Comparison of ENCODE assay signal across 13 cellular contexts in genomic region chr16:53478965-53479364, GRCh38. TPM values are rescaled to one million over a fixed set of nuclear protein-coding genes. Genes with fewer than 3 reads are reported as not detected.
DNase-seq lines count a peak whose midpoint lies in the region; ATAC-seq and TF ChIP-seq lines count a peak whose summit lies in the region.
"Had no signal": no experiment of that assay in that cellular context is flagged by ENCODE, and none has a peak within 500 bp of the region (broad histone marks: within the 10 kb centered on the region; RNA-seq: fewer than 3 reads in every experiment).

No MANE protein-coding gene starts in this region.

- H3K9me3 ChIP-seq in CD4-positive, alpha-beta memory T cell (ENCODE audit: control insufficient read depth in 1 of 2, low read length in 2 of 2): no peaks in the 10 kb centered on the region
- H3K9me3 ChIP-seq in T-helper 17 cell (ENCODE audit: control insufficient read depth, low read length, poor library complexity, severe bottlenecking) (no peaks in the 10 kb centered on the region), neutrophil (no peaks in the 10 kb centered on the region)

- CTCF ChIA-PET in activated naive CD4-positive, alpha-beta T cell treated with anti-CD3 and anti-CD28 coated beads, Interleukin-2, amount 10 ng/mL, durations not matched to agents 7 days and 5 days (lab: Charles Lee): no interaction called here
- CTCF ChIA-PET in CD4-positive, alpha-beta memory T cell (lab: Charles Lee; ENCODE audit: partially characterized antibody): no interaction called here

- no peak for DNase-seq in activated naive CD4-positive, alpha-beta T cell treated with anti-CD3 and anti-CD28 coated beads, Interleukin-2, amount 10 ng/mL, durations not matched to agents 7 days and 5 days
- no peak for DNase-seq in activated naive CD4-positive, alpha-beta T cell (lab: John Stamatoyannopoulos, UW)
- no peak for DNase-seq in CD4-positive, alpha-beta memory T cell
- no peak for DNase-seq in T-helper 17 cell
- DNase-seq in stimulated activated CD8-positive, alpha-beta memory T cell treated with anti-CD3 and anti-CD28 coated beads, Interleukin-4, amount 100 ng/mL, for 48 hours: no peak
- DNase-seq: C1 segment of cervical spinal cord, DMS 273 treated with DMSO at 0.1 percent for 48 hours, H7 had no signal

- POLR2A ChIA-PET in CD4-positive, alpha-beta memory T cell (lab: Charles Lee; ENCODE audit: partially characterized antibody): interaction anchor here (0.8 to 3.1 kb wide), 4 partner anchors 21 to 43 kb away, joined by 3 to 19 read pairs (median 9); partner anchors contain the start of genes AKTIP and RBL2

- no peak overlapping the region for H3K4me3 ChIP-seq in CD4-positive, alpha-beta memory T cell (ENCODE audit: low read length in 2 of 2)
- no peak overlapping the region for H3K4me3 ChIP-seq in neutrophil (ENCODE audit: low read depth in 1 of 2, low read length in 1 of 2)
- H3K4me3 ChIP-seq: GM12878, GM23338 had no signal

- peak overlapping the region; percentile 8 for H3K27ac Mint-ChIP-seq in activated naive CD4-positive, alpha-beta T cell treated with anti-CD3 and anti-CD28 coated beads, Interleukin-2, amount 10 ng/mL, durations not matched to agents 7 days and 5 days
- H3K27ac Mint-ChIP-seq in CD4-positive, alpha-beta memory T cell: peak overlapping the region in 4 of 7 donors; percentile 53 to 83 (median 67)
- H3K27ac Mint-ChIP-seq in T-helper 17 cell: peak overlapping the region; percentile 80
- H3K27ac Mint-ChIP-seq: B cell, GM23338 had no signal

- no peak overlapping the region for H3K27ac ChIP-seq in CD4-positive, alpha-beta memory T cell (ENCODE audit: low read depth, low read length)
- H3K27ac ChIP-seq in neutrophil: peak overlapping the region; percentile 95

- no peak for TF ChIP-seq CTCF in neutrophil (IDR thresholded peaks at IDR 0.05)

- H3K27me3 Mint-ChIP-seq in activated naive CD4-positive, alpha-beta T cell treated with anti-CD3 and anti-CD28 coated beads, Interleukin-2, amount 10 ng/mL, durations not matched to agents 7 days and 5 days: no peaks in the 10 kb centered on the region
- H3K27me3 Mint-ChIP-seq in CD4-positive, alpha-beta memory T cell: no peaks in the 10 kb centered on the region
- H3K27me3 Mint-ChIP-seq in T-helper 17 cell: no peaks in the 10 kb centered on the region
- H3K27me3 Mint-ChIP-seq: B cell had no signal

- no peak overlapping the region for H3K4me3 Mint-ChIP-seq in activated naive CD4-positive, alpha-beta T cell treated with anti-CD3 and anti-CD28 coated beads, Interleukin-2, amount 10 ng/mL, durations not matched to agents 7 days and 5 days
- H3K4me3 Mint-ChIP-seq in CD4-positive, alpha-beta memory T cell: no peak overlapping the region
- H3K4me3 Mint-ChIP-seq in T-helper 17 cell: no peak overlapping the region
- H3K4me3 Mint-ChIP-seq: B cell, GM23338 had no signal

- peaks cover 4% of the 10 kb centered on the region for H3K9me3 Mint-ChIP-seq in activated naive CD4-positive, alpha-beta T cell treated with anti-CD3 and anti-CD28 coated beads, Interleukin-2, amount 10 ng/mL, durations not matched to agents 7 days and 5 days
- peaks cover 0 to 12% (median 2%) of the 10 kb centered on the region in 8 donors for H3K9me3 Mint-ChIP-seq in CD4-positive, alpha-beta memory T cell
- H3K9me3 Mint-ChIP-seq: GM23338 had no signal

- intact Hi-C loops in CD4-positive, alpha-beta memory T cell (cut with micrococcal nuclease): no loop called here

- no peaks in the 10 kb centered on the region for H3K27me3 ChIP-seq in CD4-positive, alpha-beta memory T cell (ENCODE audit: insufficient read depth, low read length)
- H3K27me3 ChIP-seq in neutrophil: no peaks in the 10 kb centered on the region

- H3K4me1 ChIP-seq in CD4-positive, alpha-beta memory T cell (ENCODE audit: insufficient read depth, low read length): peaks cover 31% of the 10 kb centered on the region
- H3K4me1 ChIP-seq in neutrophil (ENCODE audit: control insufficient read depth in 1 of 2, insufficient read depth in 1 of 2, low read depth in 1 of 2, low read length in 1 of 2): peaks cover 48 to 54% of the 10 kb centered on the region in 2 experiments

- peaks cover 64% of the 10 kb centered on the region for H3K36me3 ChIP-seq in CD4-positive, alpha-beta memory T cell (ENCODE audit: insufficient read depth, low read length)
- peaks cover 43% of the 10 kb centered on the region for H3K36me3 ChIP-seq in neutrophil

- H3K36me3 Mint-ChIP-seq in activated naive CD4-positive, alpha-beta T cell treated with anti-CD3 and anti-CD28 coated beads, Interleukin-2, amount 10 ng/mL, durations not matched to agents 7 days and 5 days: peaks cover 91% of the 10 kb centered on the region
- H3K36me3 Mint-ChIP-seq in CD4-positive, alpha-beta memory T cell: peaks cover 81 to 89% of the 10 kb centered on the region in 2 donors
- peaks cover 19% of the 10 kb centered on the region for H3K36me3 Mint-ChIP-seq in T-helper 17 cell (ENCODE audit: low read depth)

- ATAC-seq in T-helper 17 cell (no peak), GM18520 (IDR thresholded peaks at IDR 0.05; ENCODE audit: unreplicated experiment) (no peak)
- ATAC-seq: GM12878, GM23338 had no signal

- peaks cover 34% of the 10 kb centered on the region for H3K4me1 Mint-ChIP-seq in activated naive CD4-positive, alpha-beta T cell treated with anti-CD3 and anti-CD28 coated beads, Interleukin-2, amount 10 ng/mL, durations not matched to agents 7 days and 5 days
- H3K4me1 Mint-ChIP-seq in CD4-positive, alpha-beta memory T cell: peaks cover 28 to 55% (median 40%) of the 10 kb centered on the region in 4 donors
- H3K4me1 Mint-ChIP-seq in T-helper 17 cell: peaks cover 35% of the 10 kb centered on the region
- H3K4me1 Mint-ChIP-seq: B cell, GM23338 had no signal

RNA-seq across cellular contexts. Expression of gene AKTIP, which starts 24.0 kb away (rescaled TPM):
- 100 to 1,000 TPM in 1 of 2 experiments, 10 to 100 TPM in 1; 97.4 to 103 TPM for total RNA-seq in CD4-positive, alpha-beta memory T cell
- polyA plus RNA-seq in CD4-positive, alpha-beta memory T cell: 10 to 100 TPM; 61.2 to 75.3 TPM
- 10 to 100 TPM; 28.5 to 32.4 TPM for total RNA-seq in T-helper 17 cell

RNA-seq across cellular contexts. Expression of gene RBL2, which starts 44.7 kb away (rescaled TPM):
- 100 to 1,000 TPM; 359 to 364 TPM for total RNA-seq in CD4-positive, alpha-beta memory T cell
- polyA plus RNA-seq in CD4-positive, alpha-beta memory T cell: 100 to 1,000 TPM; 254 to 306 TPM
- 100 to 1,000 TPM; 168 to 195 TPM for total RNA-seq in T-helper 17 cell

Comparison
In these comparisons a context has a peak if more than half of its experiments do, and no peak if none do; other contexts are left out.
1. H3K27ac Mint-ChIP-seq: peak in every context shown above with its lines; median percentile 80 in T-helper 17 cell; 67 in CD4-positive, alpha-beta memory T cell; 8 in activated naive CD4-positive, alpha-beta T cell treated with anti-CD3 and anti-CD28 coated beads, Interleukin-2, amount 10 ng/mL, durations not matched to agents 7 days and 5 days.